8 cellular contexts compared by ENCODE assay signal in the genomic region with DNA sequence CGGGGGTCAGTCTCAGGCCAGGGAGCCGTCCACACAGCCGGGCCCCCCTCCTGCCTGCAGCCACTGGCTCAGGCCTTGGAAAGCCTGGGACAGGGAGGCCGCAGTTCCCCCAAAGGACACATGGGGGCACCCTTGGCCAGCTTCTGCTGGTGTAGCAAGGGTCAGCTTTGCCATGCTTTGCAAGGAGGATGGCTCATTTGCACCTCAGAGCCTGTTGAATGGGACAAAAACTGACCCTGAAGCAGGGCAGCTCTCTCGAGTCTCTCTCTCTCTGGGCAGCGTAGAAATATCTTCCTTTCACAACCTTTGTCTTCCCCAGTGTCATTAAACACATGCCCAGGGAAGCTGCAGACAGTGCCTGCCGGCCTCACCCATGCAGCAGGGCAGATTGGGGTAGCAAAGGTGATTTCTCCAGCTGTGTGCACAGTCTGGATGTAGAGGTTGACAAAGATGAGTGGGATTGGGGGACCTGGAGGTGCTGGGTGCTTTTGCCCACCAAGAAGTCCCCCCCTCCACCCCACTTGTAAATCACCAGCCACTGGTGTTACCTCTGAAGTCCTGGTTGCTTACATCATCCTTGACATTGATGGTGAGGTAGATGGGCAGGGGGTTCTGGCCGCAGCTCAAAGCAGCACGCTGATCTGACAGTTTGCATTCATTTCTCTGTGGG. TPM values are rescaled to one million over a fixed set of nuclear protein-coding genes. Genes with fewer than 3 reads are reported as not detected.
DNase-seq lines count a peak whose midpoint lies in the region; ATAC-seq and TF ChIP-seq lines count a peak whose summit lies in the region.

No MANE protein-coding gene starts in this region.

- no peak overlapping the region for H3K27ac ChIP-seq in right atrium auricular region

- peak; percentile 12 for DNase-seq in NCI-H2029 (lab: John Stamatoyannopoulos, UW)
- DNase-seq in NCI-H2029 treated with DMSO at 0.1 percent for 48 hours (lab: John Stamatoyannopoulos, UW): no peak
- peak; percentile 53 for DNase-seq in LHCN-M2 (ENCODE audit: low read depth)
- DNase-seq in T-helper 2 cell: peak; percentile 51 to 85 (median 65)
- DNase-seq in amniotic epithelial cell (ENCODE audit: low read depth): peak; percentile 53
- DNase-seq in right atrium auricular region (ENCODE audit: low spot score): peak; percentile 82
- DNase-seq in retinal pigment epithelial cell (ENCODE audit: low read depth): no peak

- ATAC-seq in HG03469 (IDR thresholded peaks at IDR 0.05; ENCODE audit: unreplicated experiment): no peak

- H3K4me3 ChIP-seq in right atrium auricular region: no peak overlapping the region
- H3K4me3 ChIP-seq in retinal pigment epithelial cell (ENCODE audit: low read length): no peak overlapping the region

- TF ChIP-seq CTCF in right atrium auricular region (IDR thresholded peaks at IDR 0.05): peak; percentile 97 to 99
- peak; percentile 99 for TF ChIP-seq CTCF in retinal pigment epithelial cell (conservative IDR thresholded peaks at IDR 0.05; ENCODE audit: low read depth, low read length)

- H3K4me1 ChIP-seq in right atrium auricular region: peaks cover 0 to 6% of the 10 kb centered on the region in 2 donors

- H3K27me3 ChIP-seq in right atrium auricular region: no peaks in the 10 kb centered on the region

- no peaks in the 10 kb centered on the region for H3K36me3 ChIP-seq in right atrium auricular region

- no peaks in the 10 kb centered on the region for H3K9me3 ChIP-seq in right atrium auricular region

RNA-seq across cellular contexts. Expression of gene EHD4, which starts 17.4 kb away (rescaled TPM):
- 19.8 and 20.6 TPM in 2 replicates for total RNA-seq in LHCN-M2 (2014; rRNA removed)
- 19.3 TPM for polyA plus RNA-seq in LHCN-M2 (2012)
- 10 to 100 TPM; 22.2 to 26.3 TPM for total RNA-seq in right atrium auricular region

RNA-seq across cellular contexts. Expression of gene PLA2G4E, which starts 31.1 kb away (rescaled TPM):
- total RNA-seq in LHCN-M2 (2014; rRNA removed) (not detected in 2 replicates), right atrium auricular region (under 1 TPM in 1 of 2 donors, not detected in 1; 0.11 TPM)
- polyA plus RNA-seq in LHCN-M2 (2012): not detected

Comparison
In these comparisons a context has a peak if more than half of its experiments do, and no peak if none do; other contexts are left out.
1. DNase-seq: peak in NCI-H2029 (single experiment), LHCN-M2 (single experiment), T-helper 2 cell (5 of 5), amniotic epithelial cell (single experiment) and right atrium auricular region (single experiment); none in NCI-H2029 treated with DMSO at 0.1 percent for 48 hours (single experiment) and retinal pigment epithelial cell (single experiment).